ENCODE assay signal across 13 cellular contexts in the genomic region with DNA sequence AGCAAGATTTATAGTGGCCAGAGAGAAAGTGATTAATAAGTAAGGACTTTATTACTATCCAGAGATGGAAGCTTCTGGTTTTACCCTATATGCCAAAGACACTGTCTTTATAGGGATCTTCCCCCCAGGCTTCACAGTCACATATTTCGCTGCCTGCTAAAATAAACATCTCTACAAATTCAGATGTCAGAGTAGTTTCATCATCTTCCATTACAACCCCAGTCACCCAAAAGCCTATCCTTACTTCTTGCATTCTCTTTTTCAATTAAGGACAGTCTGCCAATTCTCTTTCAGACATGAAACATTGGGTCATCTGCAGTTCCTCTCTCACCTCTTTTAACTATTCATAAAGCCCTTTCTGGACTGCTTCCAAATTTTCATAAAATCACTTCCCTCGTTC. TPM values are rescaled to one million over a fixed set of nuclear protein-coding genes. Genes with fewer than 3 reads are reported as not detected.
DNase-seq lines count a peak whose midpoint lies in the region; ATAC-seq and TF ChIP-seq lines count a peak whose summit lies in the region.
"Had no signal": no experiment of that assay in that cellular context is flagged by ENCODE, and none has a peak within 500 bp of the region (broad histone marks: within the 10 kb centered on the region; RNA-seq: fewer than 3 reads in every experiment).

No MANE protein-coding gene starts in this region.

- H3K4me3 ChIP-seq in SJSA1, result no peak overlapping the region
- H3K4me3 ChIP-seq in fibroblast of pulmonary artery (replicated peaks; ENCODE audit: low read depth, low read length), result no peak overlapping the region
- H3K4me3 ChIP-seq: esophagus squamous epithelium, uterus had no signal

- ATAC-seq in GM18870 (IDR thresholded peaks at IDR 0.05; ENCODE audit: unreplicated experiment), result no peak

- H3K27ac Mint-ChIP-seq in T-helper 2 cell treated with Interferon-gamma antibody and Interleukin-4, amounts not matched to agents 5 μg/mL and 100 μg/mL, for 36 hours, result no peak overlapping the region
- H3K27ac Mint-ChIP-seq: CD4-positive, alpha-beta T cell had no signal

- no peaks in the 10 kb centered on the region for H3K27me3 ChIP-seq in SJSA1 (replicated peaks)
- H3K27me3 ChIP-seq: esophagus squamous epithelium, uterus had no signal

- H3K4me1 Mint-ChIP-seq in T-helper 2 cell treated with Interferon-gamma antibody and Interleukin-4, amounts not matched to agents 5 μg/mL and 100 μg/mL, for 36 hours (ENCODE audit: low read depth), result peaks cover 13% of the 10 kb centered on the region

- DNase-seq in A172 (ENCODE audit: low spot score) (peak; percentile 25), Daoy (ENCODE audit: low read depth) (peak; percentile 2), SJSA1 (ENCODE audit: low read depth in 1 of 2, low spot score in 2 of 2) (peak; percentile 53 to 79), fibroblast of pulmonary artery (ENCODE audit: low read depth) (peak; percentile 36), SIG-M5 (lab: John Stamatoyannopoulos, UW) (no peak), ecto neural progenitor cell (ENCODE audit: low spot score) (no peak)
- DNase-seq in T-helper 2 cell treated with Interferon-gamma antibody and Interleukin-4, amounts not matched to agents 5 μg/mL and 100 μg/mL, for 36 hours (ENCODE audit: low spot score), result no peak
- DNase-seq: CD4-positive, alpha-beta T cell; esophagus squamous epithelium; Karpas-422; T1000; uterus had no signal

- H3K27ac ChIP-seq in SJSA1, result peak overlapping the region; percentile 67
- H3K27ac ChIP-seq: esophagus squamous epithelium, uterus had no signal

- no peaks in the 10 kb centered on the region for H3K9me3 Mint-ChIP-seq in T-helper 2 cell treated with Interferon-gamma antibody and Interleukin-4, amounts not matched to agents 5 μg/mL and 100 μg/mL, for 36 hours
- H3K9me3 Mint-ChIP-seq: CD4-positive, alpha-beta T cell had no signal

- no peak overlapping the region for H3K4me3 Mint-ChIP-seq in T-helper 2 cell treated with Interferon-gamma antibody and Interleukin-4, amounts not matched to agents 5 μg/mL and 100 μg/mL, for 36 hours
- H3K4me3 Mint-ChIP-seq: CD4-positive, alpha-beta T cell had no signal

- peaks cover 51% of the 10 kb centered on the region for H3K36me3 ChIP-seq in SJSA1
- H3K36me3 ChIP-seq: uterus had no signal

- H3K9me3 ChIP-seq in SJSA1 (replicated peaks), result no peaks in the 10 kb centered on the region
- H3K9me3 ChIP-seq: esophagus squamous epithelium, uterus had no signal

- H3K36me3 Mint-ChIP-seq in T-helper 2 cell treated with Interferon-gamma antibody and Interleukin-4, amounts not matched to agents 5 μg/mL and 100 μg/mL, for 36 hours (ENCODE audit: low read depth), result peaks cover 50% of the 10 kb centered on the region

- H3K27me3 Mint-ChIP-seq in T-helper 2 cell treated with Interferon-gamma antibody and Interleukin-4, amounts not matched to agents 5 μg/mL and 100 μg/mL, for 36 hours (ENCODE audit: low read depth), result no peaks in the 10 kb centered on the region
- H3K27me3 Mint-ChIP-seq: CD4-positive, alpha-beta T cell had no signal

- no peak for TF ChIP-seq CTCF in fibroblast of pulmonary artery (IDR thresholded peaks at IDR 0.05; ENCODE audit: low read length, missing control alignments)

- H3K4me1 ChIP-seq in SJSA1 (replicated peaks), result peaks cover 36% of the 10 kb centered on the region
- H3K4me1 ChIP-seq: uterus had no signal

RNA-seq across cellular contexts. Expression of a gene that starts 28.3 kb away (rescaled TPM):
- total RNA-seq in A172 (2014; rRNA removed; shearing (Covaris generic)), result 69.1 and 73.3 TPM in 2 replicates
- 17.1 and 32.2 TPM in 2 replicates for total RNA-seq in Daoy (2014; rRNA removed; shearing (Covaris generic))
- total RNA-seq in SJSA1 (2014; rRNA removed; shearing (Covaris generic)), result 25.0 and 63.0 TPM in 2 replicates

Comparison
In these comparisons a context has a peak if more than half of its experiments do, and no peak if none do; other contexts are left out.
1. DNase-seq: peak in A172 (single experiment), Daoy (single experiment), SJSA1 (2 of 2) and fibroblast of pulmonary artery (single experiment); none in SIG-M5 (single experiment), ecto neural progenitor cell (single experiment) and T-helper 2 cell treated with Interferon-gamma antibody and Interleukin-4, amounts not matched to agents 5 μg/mL and 100 μg/mL, for 36 hours (single experiment).